ENCODE assay signal across 9 cellular contexts in genomic region chr4:180057198-180057821, GRCh38.
DNase-seq lines count a peak whose midpoint lies in the region; ATAC-seq and TF ChIP-seq lines count a peak whose summit lies in the region.
"Had no signal": no experiment of that assay in that cellular context is flagged by ENCODE, and none has a peak within 500 bp of the region (broad histone marks: within the 10 kb centered on the region; RNA-seq: fewer than 3 reads in every experiment).

No MANE protein-coding gene starts in this region.

- POLR2A ChIA-PET in HEK293T (lab: Yijun Ruan, JAX) (no interaction called here), activated B cell treated with CpG ODN at 0.5 μM for 24 hours (lab: Charles Lee) (no interaction called here)

- peak; percentile 25 for TF ChIP-seq CTCF in C4-2B (conservative IDR thresholded peaks at IDR 0.05)
- TF ChIP-seq CTCF in activated B cell treated with CpG ODN at 0.5 μM for 24 hours (IDR thresholded peaks at IDR 0.05): no peak

- H3K9me3 Mint-ChIP-seq in activated B cell treated with CpG ODN at 0.5 μM for 24 hours: no peaks in the 10 kb centered on the region
- no peaks in the 10 kb centered on the region for H3K9me3 Mint-ChIP-seq in memory B cell

- H3K4me3 Mint-ChIP-seq in activated B cell treated with CpG ODN at 0.5 μM for 24 hours (peak overlapping the region; percentile 64), memory B cell (peak overlapping the region; percentile 19)

- DNase-seq in HEK293T (ENCODE audit: extremely low spot score): peak; percentile 15
- no peak for DNase-seq in activated B cell treated with CpG ODN at 0.5 μM for 24 hours
- no peak for DNase-seq in memory B cell (ENCODE audit: low spot score in 2 of 2)
- no peak for DNase-seq in HT-29 (ENCODE audit: low spot score)
- no peak for DNase-seq in islet precursor cell
- DNase-seq: NCI-H226 had no signal

- CTCF ChIA-PET in HEK293T (lab: Yijun Ruan, JAX) (no interaction called here), activated B cell treated with CpG ODN at 0.5 μM for 24 hours (lab: Charles Lee) (no interaction called here)

- intact Hi-C loops in activated B cell treated with CpG ODN at 0.5 μM for 24 hours (cut with micrococcal nuclease): no loop called here

- no peaks in the 10 kb centered on the region for H3K36me3 Mint-ChIP-seq in activated B cell treated with CpG ODN at 0.5 μM for 24 hours (ENCODE audit: low read depth)
- no peaks in the 10 kb centered on the region for H3K36me3 Mint-ChIP-seq in memory B cell

- no peak overlapping the region for H3K27ac ChIP-seq in C4-2B

- H3K27ac Mint-ChIP-seq in activated B cell treated with CpG ODN at 0.5 μM for 24 hours (no peak overlapping the region), memory B cell (no peak overlapping the region)

- peaks cover 11% of the 10 kb centered on the region for H3K4me1 Mint-ChIP-seq in activated B cell treated with CpG ODN at 0.5 μM for 24 hours
- H3K4me1 Mint-ChIP-seq in memory B cell: peaks cover 2% of the 10 kb centered on the region

- H3K27me3 Mint-ChIP-seq in activated B cell treated with CpG ODN at 0.5 μM for 24 hours (peaks cover 35% of the 10 kb centered on the region), memory B cell (peaks cover 15% of the 10 kb centered on the region)

- ATAC-seq in activated B cell treated with CpG ODN at 0.5 μM for 24 hours (ENCODE audit: low read depth) (no peak), memory B cell (ENCODE audit: low read depth) (no peak), HG02798 (IDR thresholded peaks at IDR 0.05; ENCODE audit: poor library complexity, unreplicated experiment) (no peak), HG02623 (IDR thresholded peaks at IDR 0.05; ENCODE audit: unreplicated experiment) (no peak)

TF ChIP-seq in HEK293T, 16 proteins besides CTCF, POLR2A, EP300 and RAD21:
- TF ChIP-seq L3MBTL2 (conservative IDR thresholded peaks at IDR 0.05): no peak
- 0 out of 2 replicates have a peak, but pooled peaks have one; percentile 31 for TF ChIP-seq ZNF384 (IDR thresholded peaks at IDR 0.05)
- TF ChIP-seq PKNOX1 (IDR thresholded peaks at IDR 0.05): no peak
- no peak for TF ChIP-seq NFRKB (IDR thresholded peaks at IDR 0.05)
